9 cellular contexts compared by ENCODE assay signal in genomic region chr15:76206325-76206976, GRCh38.
DNase-seq lines count a peak whose midpoint lies in the region; ATAC-seq and TF ChIP-seq lines count a peak whose summit lies in the region.
"Had no signal": no experiment of that assay in that cellular context is flagged by ENCODE, and none has a peak within 500 bp of the region (broad histone marks: within the 10 kb centered on the region; RNA-seq: fewer than 3 reads in every experiment).

No MANE protein-coding gene starts in this region.

- no peaks in the 10 kb centered on the region for H3K9me3 Mint-ChIP-seq in activated CD4-positive, alpha-beta T cell treated with anti-CD3 and anti-CD28 coated beads for 36 hours (ENCODE audit: low read depth)

- no peaks in the 10 kb centered on the region for H3K27me3 ChIP-seq in effector memory CD4-positive, alpha-beta T cell (replicated peaks; ENCODE audit: control insufficient read depth, insufficient read depth, low read length, poor library complexity, severe bottlenecking)

- peaks cover 14% of the 10 kb centered on the region for H3K36me3 ChIP-seq in effector memory CD4-positive, alpha-beta T cell (ENCODE audit: control insufficient read depth, insufficient read depth, low read length)

- no peaks in the 10 kb centered on the region for H3K4me1 ChIP-seq in effector memory CD4-positive, alpha-beta T cell (ENCODE audit: control insufficient read depth, insufficient read depth, low read length, poor library complexity, severe bottlenecking)

- intact Hi-C loops in activated CD4-positive, alpha-beta T cell treated with anti-CD3 and anti-CD28 coated beads for 36 hours (cut with DNase I, micrococcal nuclease), result no loop called here

- no peak overlapping the region for H3K27ac Mint-ChIP-seq in activated CD4-positive, alpha-beta T cell treated with anti-CD3 and anti-CD28 coated beads for 36 hours
- H3K27ac Mint-ChIP-seq: activated CD8-positive, alpha-beta memory T cell treated with anti-CD3 and anti-CD28 coated beads, Interleukin-2, amount 10 ng/mL, durations not matched to agents 7 days and 5 days had no signal

- H3K27ac ChIP-seq in effector memory CD4-positive, alpha-beta T cell (ENCODE audit: insufficient read depth, low read length, poor library complexity, severe bottlenecking), result no peak overlapping the region

- no peak for TF ChIP-seq CTCF in epithelial cell of esophagus (IDR thresholded peaks at IDR 0.05; ENCODE audit: insufficient read depth, low read depth, low read length, missing control alignments)

- no peaks in the 10 kb centered on the region for H3K4me1 Mint-ChIP-seq in activated CD4-positive, alpha-beta T cell treated with anti-CD3 and anti-CD28 coated beads for 36 hours
- H3K4me1 Mint-ChIP-seq: activated CD8-positive, alpha-beta memory T cell treated with anti-CD3 and anti-CD28 coated beads, Interleukin-2, amount 10 ng/mL, durations not matched to agents 7 days and 5 days had no signal

- H3K36me3 Mint-ChIP-seq in activated CD4-positive, alpha-beta T cell treated with anti-CD3 and anti-CD28 coated beads for 36 hours (ENCODE audit: low read depth), result peaks cover 4% of the 10 kb centered on the region
- H3K36me3 Mint-ChIP-seq: activated CD8-positive, alpha-beta memory T cell treated with anti-CD3 and anti-CD28 coated beads, Interleukin-2, amount 10 ng/mL, durations not matched to agents 7 days and 5 days had no signal

- CTCF ChIA-PET in activated CD4-positive, alpha-beta T cell treated with anti-CD3 and anti-CD28 coated beads for 36 hours (lab: Charles Lee), result interaction anchor here (0.6 to 1.2 kb wide), 4 partner anchors 15 to 129 kb away, joined by 3 to 4 read pairs (median 4); no protein-coding TSS in a partner anchor

- DNase-seq in DMS79 (lab: John Stamatoyannopoulos, UW), result peak; percentile 81
- DNase-seq in NCI-H2196 treated with DMSO at 0.1 percent for 48 hours (lab: John Stamatoyannopoulos, UW; ENCODE audit: unreplicated experiment), result peak; percentile 86
- DNase-seq in epithelial cell of esophagus (ENCODE audit: low read depth), result peak; percentile 67
- DNase-seq in occipital lobe (lab: John Stamatoyannopoulos, UW), result peak; percentile 82
- no peak for DNase-seq in activated CD4-positive, alpha-beta T cell treated with anti-CD3 and anti-CD28 coated beads for 36 hours
- no peak for DNase-seq in DMS114 treated with DMSO at 0.1 percent for 48 hours (lab: John Stamatoyannopoulos, UW; ENCODE audit: unreplicated experiment)
- DNase-seq in effector memory CD4-positive, alpha-beta T cell, result no peak
- DNase-seq: activated CD8-positive, alpha-beta memory T cell treated with anti-CD3 and anti-CD28 coated beads, Interleukin-2, amount 10 ng/mL, durations not matched to agents 7 days and 5 days had no signal

- POLR2A ChIA-PET in activated CD4-positive, alpha-beta T cell treated with anti-CD3 and anti-CD28 coated beads for 36 hours (lab: Charles Lee), result interaction anchor here (1.0 kb wide), 1 partner anchor 53 kb away, joined by 4 read pairs; no protein-coding TSS in a partner anchor

- no peak overlapping the region for H3K4me3 ChIP-seq in epithelial cell of esophagus (ENCODE audit: low read length)
- no peak overlapping the region for H3K4me3 ChIP-seq in effector memory CD4-positive, alpha-beta T cell (ENCODE audit: insufficient read depth, low read depth, low read length, poor library complexity, severe bottlenecking)

- no peaks in the 10 kb centered on the region for H3K9me3 ChIP-seq in effector memory CD4-positive, alpha-beta T cell (ENCODE audit: control insufficient read depth, low read length)

- no peak for ATAC-seq in HG02884 (IDR thresholded peaks at IDR 0.05; ENCODE audit: unreplicated experiment)
- ATAC-seq in activated CD4-positive, alpha-beta T cell treated with anti-CD3 and anti-CD28 coated beads for 36 hours, result no peak
- ATAC-seq: activated CD8-positive, alpha-beta memory T cell treated with anti-CD3 and anti-CD28 coated beads, Interleukin-2, amount 10 ng/mL, durations not matched to agents 7 days and 5 days had no signal

- no peaks in the 10 kb centered on the region for H3K27me3 Mint-ChIP-seq in activated CD4-positive, alpha-beta T cell treated with anti-CD3 and anti-CD28 coated beads for 36 hours
- H3K27me3 Mint-ChIP-seq: activated CD8-positive, alpha-beta memory T cell treated with anti-CD3 and anti-CD28 coated beads, Interleukin-2, amount 10 ng/mL, durations not matched to agents 7 days and 5 days had no signal

- no peak overlapping the region for H3K4me3 Mint-ChIP-seq in activated CD4-positive, alpha-beta T cell treated with anti-CD3 and anti-CD28 coated beads for 36 hours
- H3K4me3 Mint-ChIP-seq: activated CD8-positive, alpha-beta memory T cell treated with anti-CD3 and anti-CD28 coated beads, Interleukin-2, amount 10 ng/mL, durations not matched to agents 7 days and 5 days had no signal

Comparison
In these comparisons a context has a peak if more than half of its experiments do, and no peak if none do; other contexts are left out.
1. DNase-seq: peak in DMS79 (single experiment), NCI-H2196 treated with DMSO at 0.1 percent for 48 hours (single experiment), epithelial cell of esophagus (single experiment) and occipital lobe (single experiment); none in activated CD4-positive, alpha-beta T cell treated with anti-CD3 and anti-CD28 coated beads for 36 hours (single experiment), DMS114 treated with DMSO at 0.1 percent for 48 hours (single experiment) and effector memory CD4-positive, alpha-beta T cell (0 of 3).